ENCODE assay signal across 8 cellular contexts in the genomic region with DNA sequence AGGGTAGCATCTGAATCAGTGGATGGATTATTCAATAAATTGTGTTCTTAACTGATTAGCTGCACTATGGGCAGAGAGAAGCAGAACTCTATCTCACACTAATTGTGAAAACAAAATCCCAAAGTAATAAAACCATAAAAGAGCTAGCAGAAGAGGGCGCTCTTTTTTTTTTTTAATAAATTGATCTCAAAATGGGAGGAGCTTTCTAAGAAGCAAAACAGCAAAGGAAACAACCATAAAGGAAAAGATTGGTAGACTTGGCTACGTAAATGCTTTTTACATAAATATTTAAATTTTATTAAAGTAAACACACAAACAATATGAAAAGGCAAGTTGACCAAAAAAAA. TPM values are rescaled to one million over a fixed set of nuclear protein-coding genes. Genes with fewer than 3 reads are reported as not detected.
DNase-seq lines count a peak whose midpoint lies in the region; ATAC-seq, FAIRE-seq and TF ChIP-seq lines count a peak whose summit lies in the region.

No MANE protein-coding gene starts in this region.

- no peak overlapping the region for H3K9ac ChIP-seq in K562 (ENCODE audit: insufficient read depth in 1 of 2, low read depth in 2 of 2, low read length in 2 of 2)

- peaks cover 16% of the 10 kb centered on the region for H3K79me2 ChIP-seq in K562 (ENCODE audit: control insufficient read depth, insufficient read depth, low read length)

- no peaks in the 10 kb centered on the region for H4K20me1 ChIP-seq in K562 (replicated peaks; ENCODE audit: control insufficient read depth, insufficient read depth, low read length)

- no peak for TF ChIP-seq EP300 in K562 (IDR thresholded peaks at IDR 0.05; ENCODE audit: low read length)

- H3K27me3 ChIP-seq in A673 (replicated peaks; ENCODE audit: insufficient read depth, low read depth, low read length, poor library complexity): no peaks in the 10 kb centered on the region
- H3K27me3 ChIP-seq in GM06990 (replicated peaks; ENCODE audit: control insufficient read depth, insufficient read depth, low read length): no peaks in the 10 kb centered on the region
- H3K27me3 ChIP-seq in K562 (ENCODE audit: control insufficient read depth in 2 of 2, insufficient read depth in 2 of 2, low read length in 2 of 2): no peaks in the 10 kb centered on the region

- no peak for ATAC-seq in K562
- ATAC-seq in HG02588 (IDR thresholded peaks at IDR 0.05; ENCODE audit: unreplicated experiment): no peak
- no peak for ATAC-seq in HG03097 (IDR thresholded peaks at IDR 0.05; ENCODE audit: low FRiP score, unreplicated experiment)

- peak; percentile 58 for TF ChIP-seq CTCF in A673 (conservative IDR thresholded peaks at IDR 0.05; ENCODE audit: low read depth, low read length)
- TF ChIP-seq CTCF in GM06990 (IDR thresholded peaks at IDR 0.05; ENCODE audit: insufficient read depth, low read length, poor library complexity, severe bottlenecking): peak; percentile 33
- TF ChIP-seq CTCF in K562 (IDR thresholded peaks at IDR 0.05 in 2 of 3, conservative IDR thresholded peaks at IDR 0.05 in 1 of 3; ENCODE audit: insufficient read depth in 2 of 3, low read depth in 1 of 3, low read length in 3 of 3): peak in 2 of 3 experiments; percentile 22 to 60; a peak in 4 of 6 replicates

- in situ Hi-C loops in K562 (cut with MboI): loop anchor here (10.0 kb wide), 1 partner anchor 161 kb away; no protein-coding TSS in a partner anchor

- POLR2A ChIA-PET in A673 (lab: Charles Lee; ENCODE audit: low non-redundant PET) (no interaction called here), K562 (lab: Yijun Ruan, JAX) (interaction anchor here (1.6 to 2.3 kb wide), 3 partner anchors 18 to 290 kb away, joined by 4 to 6 read pairs (median 4); no protein-coding TSS in a partner anchor)

- H3K27ac ChIP-seq in A673 (ENCODE audit: low read depth, low read length, poor library complexity, severe bottlenecking) (no peak overlapping the region), K562 (ENCODE audit: extremely low read depth, low read depth, low read length) (no peak overlapping the region)

- H3K4me1 ChIP-seq in A673 (ENCODE audit: insufficient read depth, low read length, poor library complexity, severe bottlenecking) (peaks cover 9% of the 10 kb centered on the region), K562 (replicated peaks in 1 of 2; ENCODE audit: control insufficient read depth in 2 of 2, insufficient read depth in 2 of 2, low read length in 2 of 2) (peaks cover 25 to 34% of the 10 kb centered on the region in 2 experiments)

- no peaks in the 10 kb centered on the region for H3K9me1 ChIP-seq in K562 (ENCODE audit: control insufficient read depth, insufficient read depth, low read length)

- DNase-seq in A673 (ENCODE audit: low spot score) (peak; percentile 64), GM06990 (ENCODE audit: extremely low read depth, insufficient read length) (peak; percentile 36), NCI-H526 treated with DMSO at 0.1 percent for 48 hours (lab: John Stamatoyannopoulos, UW) (peak; percentile 35), K562 (ENCODE audit: extremely low read depth in 1 of 4, low spot score in 3 of 4) (peak; percentile 11 to 40 (median 16)), myocyte (ENCODE audit: low read depth) (peak; percentile 42), GM19238 (ENCODE audit: insufficient read length, low spot score) (no peak)

- 3% methylated on average over 2 of the region's 2 CpGs for WGBS in K562 (ENCODE audit: insufficient coverage, low coverage, missing lambda C conversion rate)

- no peak for FAIRE-seq in K562 (lab: Jason Lieb, UNC)

- H3K9me3 ChIP-seq in A673 (ENCODE audit: low read depth, low read length, poor library complexity, severe bottlenecking): no peaks in the 10 kb centered on the region
- H3K9me3 ChIP-seq in K562 (replicated peaks; ENCODE audit: control insufficient read depth, insufficient read depth, low read depth, low read length): no peaks in the 10 kb centered on the region

- H3K4me3 ChIP-seq in A673 (ENCODE audit: low read depth, low read length, poor library complexity, severe bottlenecking) (no peak overlapping the region), GM06990 (replicated peaks; ENCODE audit: low read depth, low read length) (no peak overlapping the region), K562 (no peak overlapping the region)

- intact Hi-C loops in A673 (cut with micrococcal nuclease; ENCODE audit: unreplicated experiment) (loop anchor here (1.0 to 10.0 kb wide), 4 partner anchors 127 to 689 kb away; no protein-coding TSS in a partner anchor), K562 (cut with micrococcal nuclease) (loop anchor here (1.0 to 10.0 kb wide), 9 partner anchors 67 to 311 kb away; partner anchors contain the start of genes C12orf71, INTS13 and STK38L)

- CTCF ChIA-PET in A673 (lab: Charles Lee): interaction anchor here (0.6 to 1.4 kb wide), 10 partner anchors 12 to 687 kb away, joined by 3 to 32 read pairs (median 6); no protein-coding TSS in a partner anchor
- CTCF ChIA-PET in K562 (lab: Yijun Ruan, JAX; ENCODE audit: low intra/inter-chr PET ratio): interaction anchor here (0.8 kb wide), 1 partner anchor 108 kb away, joined by 3 read pairs; no protein-coding TSS in a partner anchor

- peak overlapping the region; percentile 34; the same call in 1 of the 2 replicates for H2AFZ ChIP-seq in K562 (ENCODE audit: low read depth, low read length)

- H3K36me3 ChIP-seq in A673 (ENCODE audit: insufficient read depth, low read length, poor library complexity, severe bottlenecking) (no peaks in the 10 kb centered on the region), GM06990 (ENCODE audit: control insufficient read depth, insufficient read depth, low read length) (no peaks in the 10 kb centered on the region; the same call in 1 of the 2 replicates), K562 (ENCODE audit: control insufficient read depth, insufficient read depth, low read length) (no peaks in the 10 kb centered on the region; the same call in 2 of the 3 replicates)

- BruUV-seq in A673 (replicated peaks; lab: Mats Ljungman, UMichigan) (no TSS peak), K562 (replicated peaks; lab: Mats Ljungman, UMichigan) (no TSS peak)

- peak; percentile 40 to 47 for TF ChIP-seq RAD21 in K562 (CRISPR knock-in tag; conservative IDR thresholded peaks at IDR 0.05 in 1 of 2, IDR thresholded peaks at IDR 0.05 in 1 of 2)

- H3K4me2 ChIP-seq in K562 (ENCODE audit: insufficient read depth, low read length): no peak overlapping the region

- no peak for TF ChIP-seq POLR2A in K562 (conservative IDR thresholded peaks at IDR 0.05)

TF ChIP-seq in K562, 482 proteins besides CTCF, POLR2A, EP300 and RAD21 (continues in another document):
- TF ChIP-seq POLR2H (tag; IDR thresholded peaks at IDR 0.05; ENCODE audit: low read depth): 0 out of 2 replicates have a peak, but pooled peaks have one; percentile 31
- TF ChIP-seq RBBP5 (IDR thresholded peaks at IDR 0.05; ENCODE audit: borderline replicate concordance, insufficient read depth, low read length, poor library complexity, severe bottlenecking): no peak
- no peak for TF ChIP-seq POLR2AphosphoS5 (IDR thresholded peaks at IDR 0.05; ENCODE audit: control insufficient read depth, insufficient read depth, low read depth, low read length)
- TF ChIP-seq FOXK2 (conservative IDR thresholded peaks at IDR 0.05 in 1 of 2, IDR thresholded peaks at IDR 0.05 in 1 of 2; ENCODE audit: low read depth in 2 of 2): 0 out of 4 replicates have a peak, but pooled peaks of 1 of the 2 experiments have one; percentile 20

RNA-seq across cellular contexts. Expression of gene TM7SF3, which starts 1.5 kb away (rescaled TPM):
- total RNA-seq in A673 (2021): 51.1 and 53.5 TPM in 2 replicates
- 63.3 and 68.0 TPM in 2 replicates for total RNA-seq in K562 (2011; cell fraction: chromatin; rRNA removed; ENCODE audit: low replicate concordance)
- 58.0 and 66.8 TPM in 2 replicates for total RNA-seq in K562 (2011; cell fraction: nucleolus; rRNA removed)
- total RNA-seq in K562 (2011; cell fraction: nucleoplasm; rRNA removed): 91.1 and 94.4 TPM in 2 replicates
- 23.0 and 28.2 TPM in 2 replicates for total RNA-seq in K562 (2014; rRNA removed)
- 31.5 and 33.5 TPM in 2 replicates for total RNA-seq in K562 (2014; rRNA removed; fragmentation: Illumina TruSeq; extraction: Trizol)
- 30.0 and 33.8 TPM in 2 replicates for total RNA-seq in K562 (2015; rRNA removed; fragmentation: Illumina TruSeq; extraction: Trizol)
- total RNA-seq in K562 (2021): 24.8 and 25.4 TPM in 2 replicates
- 83.8 and 90.4 TPM in 2 replicates for polyA plus RNA-seq in K562 (2011; rRNA removed)
- 32.8 and 55.3 TPM in 2 replicates for polyA plus RNA-seq in K562 (2011; cell fraction: cytosol; rRNA removed)
- polyA plus RNA-seq in K562 (2011; cell fraction: nucleus; rRNA removed): 37.7 and 56.4 TPM in 2 replicates
- 34.3 and 39.0 TPM in 2 replicates for polyA plus RNA-seq in K562 (2012)
- 37.1 and 51.5 TPM in 2 replicates for polyA plus RNA-seq in K562 (2014; fragmentation: Illumina TruSeq; extraction: Trizol)
- polyA plus RNA-seq in K562 (2014; fragmentation: Nextera tagmentation; extraction: Ambion mirVana): 1 to 10 TPM; 9.3 to 9.7 TPM
- polyA plus RNA-seq in K562 (2014; rRNA removed): 19.9 and 26.5 TPM in 2 replicates
- 104 and 110 TPM in 2 replicates for polyA minus RNA-seq in K562 (2011; rRNA and poly(A)+ RNA removed)
- 40.5 and 50.2 TPM in 2 replicates for polyA minus RNA-seq in K562 (2011; cell fraction: cytosol; rRNA and poly(A)+ RNA removed)
- polyA minus RNA-seq in K562 (2011; cell fraction: nucleus; rRNA and poly(A)+ RNA removed): 18.6 and 25.9 TPM in 2 replicates
- total RNA-seq in myocyte: 56.4 and 78.7 TPM in 2 replicates
- 57.4 TPM for polyA plus RNA-seq in myocyte (2012)

RNA-seq across cellular contexts. Expression of gene MED21, which starts 6.7 kb away (rescaled TPM):
- total RNA-seq in A673 (2021): 49.0 and 49.6 TPM in 2 replicates
- total RNA-seq in K562 (2011; cell fraction: chromatin; rRNA removed; ENCODE audit: low replicate concordance): 25.6 and 49.0 TPM in 2 replicates
- 22.2 and 23.7 TPM in 2 replicates for total RNA-seq in K562 (2011; cell fraction: nucleolus; rRNA removed)
- 30.6 and 49.1 TPM in 2 replicates for total RNA-seq in K562 (2011; cell fraction: nucleoplasm; rRNA removed)
- 18.6 and 19.4 TPM in 2 replicates for total RNA-seq in K562 (2014; rRNA removed)
- 41.5 and 47.2 TPM in 2 replicates for total RNA-seq in K562 (2014; rRNA removed; fragmentation: Illumina TruSeq; extraction: Trizol)
- 33.9 and 38.2 TPM in 2 replicates for total RNA-seq in K562 (2015; rRNA removed; fragmentation: Illumina TruSeq; extraction: Trizol)
- total RNA-seq in K562 (2021): 30.0 and 31.7 TPM in 2 replicates
- 55.2 and 59.9 TPM in 2 replicates for polyA plus RNA-seq in K562 (2011; rRNA removed)
- 15.1 and 20.9 TPM in 2 replicates for polyA plus RNA-seq in K562 (2011; cell fraction: cytosol; rRNA removed)
- 21.9 and 34.3 TPM in 2 replicates for polyA plus RNA-seq in K562 (2011; cell fraction: nucleus; rRNA removed)
- 25.6 and 31.9 TPM in 2 replicates for polyA plus RNA-seq in K562 (2012)
- 26.4 and 32.7 TPM in 2 replicates for polyA plus RNA-seq in K562 (2014; fragmentation: Illumina TruSeq; extraction: Trizol)
- 10 to 100 TPM; 60.5 to 65.9 TPM for polyA plus RNA-seq in K562 (2014; fragmentation: Nextera tagmentation; extraction: Ambion mirVana)
- 16.3 and 23.3 TPM in 2 replicates for polyA plus RNA-seq in K562 (2014; rRNA removed)
- polyA minus RNA-seq in K562 (2011; rRNA and poly(A)+ RNA removed): 52.9 and 54.6 TPM in 2 replicates
- polyA minus RNA-seq in K562 (2011; cell fraction: cytosol; rRNA and poly(A)+ RNA removed): 14.9 and 18.9 TPM in 2 replicates
- 24.4 and 48.5 TPM in 2 replicates for polyA minus RNA-seq in K562 (2011; cell fraction: nucleus; rRNA and poly(A)+ RNA removed)
- total RNA-seq in myocyte: 60.9 and 73.5 TPM in 2 replicates
- 26.4 TPM for polyA plus RNA-seq in myocyte (2012)
